In genomic region chr11:65026810-65027209, GRCh38 we compare ENCODE assay signal across 8 cellular contexts. TPM values are rescaled to one million over a fixed set of nuclear protein-coding genes. Genes with fewer than 3 reads are reported as not detected.
DNase-seq lines count a peak whose midpoint lies in the region; ATAC-seq and TF ChIP-seq lines count a peak whose summit lies in the region.

No MANE protein-coding gene starts in this region.

- H3K27me3 ChIP-seq in left lung (no peaks in the 10 kb centered on the region), thymus (ENCODE audit: control insufficient read depth, insufficient read depth) (no peaks in the 10 kb centered on the region)

- H3K9me3 ChIP-seq in left lung (no peaks in the 10 kb centered on the region), thymus (ENCODE audit: control insufficient read depth) (no peaks in the 10 kb centered on the region)

- H3K4me3 Mint-ChIP-seq in activated T-cell treated with anti-CD3 and anti-CD28 coated beads, Interleukin-2, amount 50 U/mL, for 24 hours, result peak overlapping the region; percentile 77

- peak overlapping the region; percentile 89 for H3K27ac Mint-ChIP-seq in activated T-cell treated with anti-CD3 and anti-CD28 coated beads, Interleukin-2, amount 50 U/mL, for 24 hours

- no peak for TF ChIP-seq CTCF in left lung (IDR thresholded peaks at IDR 0.05)

- ATAC-seq in left lung (no peak), GM18909 (IDR thresholded peaks at IDR 0.05; ENCODE audit: poor library complexity, unreplicated experiment) (no peak)

- no peaks in the 10 kb centered on the region for H3K9me3 Mint-ChIP-seq in activated T-cell treated with anti-CD3 and anti-CD28 coated beads, Interleukin-2, amount 50 U/mL, for 24 hours

- peaks cover 7 to 24% of the 10 kb centered on the region in 2 donors for H3K4me1 ChIP-seq in left lung
- peaks cover 8% of the 10 kb centered on the region for H3K4me1 ChIP-seq in thymus (ENCODE audit: control insufficient read depth, insufficient read depth, low read length)

- peaks cover 6% of the 10 kb centered on the region for H3K36me3 Mint-ChIP-seq in activated T-cell treated with anti-CD3 and anti-CD28 coated beads, Interleukin-2, amount 50 U/mL, for 24 hours (ENCODE audit: low read depth)

- H3K27ac ChIP-seq in left lung (peak overlapping the region; percentile 86), thymus (ENCODE audit: low read depth) (peak overlapping the region; percentile 0)

- H3K36me3 ChIP-seq in left lung, result peaks cover 0 to 5% of the 10 kb centered on the region in 2 donors
- H3K36me3 ChIP-seq in thymus (ENCODE audit: control insufficient read depth, insufficient read depth), result peaks cover 2% of the 10 kb centered on the region

- DNase-seq in activated T-cell treated with anti-CD3 and anti-CD28 coated beads, Interleukin-2, amount 50 U/mL, for 24 hours, result no peak
- no peak for DNase-seq in activated T-cell treated with anti-CD3 and anti-CD28 coated beads, Interleukin-2, amount 50 U/mL, for 1 hour
- DNase-seq in amniotic epithelial cell (ENCODE audit: low read depth) (peak; percentile 67), left lung (no peak), epidermal melanocyte (ENCODE audit: insufficient read length, low spot score) (no peak), NCI-H2029 treated with DMSO at 0.1 percent for 48 hours (lab: John Stamatoyannopoulos, UW) (no peak)

- WGBS in thymus, result 87% methylated on average over 10 of the region's 10 CpGs

- intact Hi-C loops in left lung (cut with DNase I), result loop anchor here in 1 of 2 donors (10.0 kb wide), 1 partner anchor 182 kb away; the partner anchor contains the start of gene CDC42BPG

- H3K4me1 Mint-ChIP-seq in activated T-cell treated with anti-CD3 and anti-CD28 coated beads, Interleukin-2, amount 50 U/mL, for 24 hours (ENCODE audit: low read depth), result peaks cover 22% of the 10 kb centered on the region

- H3K4me3 ChIP-seq in left lung (peak overlapping the region; percentile 42 to 51), thymus (ENCODE audit: low read length) (peak overlapping the region; percentile 79)

- H3K27me3 Mint-ChIP-seq in activated T-cell treated with anti-CD3 and anti-CD28 coated beads, Interleukin-2, amount 50 U/mL, for 24 hours, result no peaks in the 10 kb centered on the region

RNA-seq across cellular contexts. Expression of gene SNX15, which starts 0.4 kb away (rescaled TPM):
- 10 to 100 TPM; 22.6 to 27.4 TPM for total RNA-seq in left lung
- polyA plus RNA-seq in thymus, result 15.4 TPM

RNA-seq across cellular contexts. Expression of gene ARL2, which starts 12.8 kb away (rescaled TPM):
- total RNA-seq in left lung, result 10 to 100 TPM; 85.3 to 89.9 TPM
- polyA plus RNA-seq in thymus, result 52.0 TPM

RNA-seq across cellular contexts. Expression of gene SAC3D1, which starts 14.2 kb away (rescaled TPM):
- total RNA-seq in left lung, result 10 to 100 TPM; 13.2 to 15.4 TPM
- polyA plus RNA-seq in thymus, result 11.5 TPM

RNA-seq across cellular contexts. Expression of gene BATF2, which starts 30.0 kb away (rescaled TPM):
- total RNA-seq in left lung, result 1 to 10 TPM; 3.2 to 8.1 TPM
- polyA plus RNA-seq in thymus, result 3.1 TPM

RNA-seq across cellular contexts. Expression of gene NAALADL1, which starts 31.5 kb away (rescaled TPM):
- total RNA-seq in left lung, result 10 to 100 TPM in 1 of 2 donors, 1 to 10 TPM in 1; 8.5 to 10.4 TPM
- 9.0 TPM for polyA plus RNA-seq in thymus
